In the genomic region with DNA sequence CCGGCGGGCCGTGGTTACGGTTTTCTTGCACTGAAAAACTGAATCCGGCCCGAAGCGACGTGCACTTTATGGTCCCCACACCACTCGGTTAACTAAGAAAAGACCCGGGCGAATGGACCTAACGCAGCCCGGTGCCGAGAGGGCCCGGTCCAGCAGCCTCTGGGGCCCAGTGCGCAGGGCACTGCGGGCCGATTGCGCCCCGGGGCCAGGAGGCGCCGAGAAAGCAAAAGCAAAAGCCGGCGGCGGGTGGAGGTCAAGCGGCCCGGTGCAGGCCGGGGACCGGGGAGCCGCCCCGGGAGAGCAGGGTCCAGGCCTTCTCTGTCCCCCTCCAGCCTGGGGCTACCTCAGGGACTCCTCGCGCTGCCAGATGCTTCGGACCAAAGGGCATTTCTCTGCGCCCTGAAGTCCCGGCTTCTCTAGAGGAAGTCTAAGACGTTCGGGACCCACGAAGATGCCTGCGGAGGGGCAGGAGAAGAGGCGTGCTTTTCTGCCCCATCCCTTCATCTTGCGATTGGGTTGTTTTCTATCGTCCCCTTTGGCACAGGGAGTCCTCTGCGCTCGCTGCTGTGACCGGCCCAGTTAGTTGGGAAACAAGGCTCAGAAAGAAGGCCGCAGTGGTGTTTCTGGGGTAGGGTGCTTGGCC, we compare ENCODE assay signal across 8 cellular contexts. TPM values are rescaled to one million over a fixed set of nuclear protein-coding genes. Genes with fewer than 3 reads are reported as not detected.
DNase-seq lines count a peak whose midpoint lies in the region; ATAC-seq and TF ChIP-seq lines count a peak whose summit lies in the region.

No MANE protein-coding gene starts in this region.

- H3K79me2 ChIP-seq in mammary epithelial cell (ENCODE audit: insufficient read depth, low read length) = no peaks in the 10 kb centered on the region

- no peaks in the 10 kb centered on the region for H3K36me3 ChIP-seq in H7 (replicated peaks; ENCODE audit: control insufficient read depth, insufficient read depth, low read length)
- H3K36me3 ChIP-seq in mammary epithelial cell (ENCODE audit: insufficient read depth, low read length) = no peaks in the 10 kb centered on the region
- no peaks in the 10 kb centered on the region for H3K36me3 ChIP-seq in liver (ENCODE audit: control insufficient read depth in 4 of 4, insufficient read depth in 3 of 4, low read depth in 1 of 4, low read length in 3 of 4)
- no peaks in the 10 kb centered on the region for H3K36me3 ChIP-seq in skeletal muscle satellite cell (ENCODE audit: insufficient read depth, low read length)

- TF ChIP-seq CTCF in mammary epithelial cell (conservative IDR thresholded peaks at IDR 0.05 in 1 of 2, IDR thresholded peaks at IDR 0.05 in 1 of 2; ENCODE audit: extremely low read depth in 1 of 2, insufficient read depth in 1 of 2, low read depth in 1 of 2, low read length in 2 of 2) (no peak), liver (IDR thresholded peaks at IDR 0.05; ENCODE audit: low read depth, low read length, missing input control) (no peak)

- ATAC-seq in HG03025 (IDR thresholded peaks at IDR 0.05; ENCODE audit: low FRiP score, unreplicated experiment) (no peak), HG02623 (IDR thresholded peaks at IDR 0.05; ENCODE audit: unreplicated experiment) (no peak)

- H2AFZ ChIP-seq in mammary epithelial cell (ENCODE audit: low read depth, low read length) = peak overlapping the region; percentile 36

- H4K20me1 ChIP-seq in mammary epithelial cell (ENCODE audit: insufficient read depth, low read length) = peaks cover 3% of the 10 kb centered on the region

- intact Hi-C loops in mammary epithelial cell (cut with micrococcal nuclease) = loop anchor here (10.0 kb wide), 1 partner anchor 1099 kb away; the partner anchor contains the start of gene DUSP22

- H3K9ac ChIP-seq in mammary epithelial cell (ENCODE audit: insufficient read depth, low read length) = no peak overlapping the region
- no peak overlapping the region for H3K9ac ChIP-seq in liver (ENCODE audit: low read depth in 1 of 2, low read length in 2 of 2)
- H3K9ac ChIP-seq in skeletal muscle satellite cell (ENCODE audit: low read depth, low read length) = no peak overlapping the region

- no TSS peak for BruUV-seq in mammary epithelial cell (replicated peaks; lab: Mats Ljungman, UMichigan)

- H3K27me3 ChIP-seq in H7 (ENCODE audit: control insufficient read depth, insufficient read depth, low read length) = peaks cover 91% of the 10 kb centered on the region
- peaks cover 46% of the 10 kb centered on the region for H3K27me3 ChIP-seq in mammary epithelial cell (ENCODE audit: insufficient read depth, low read length)
- H3K27me3 ChIP-seq in liver (ENCODE audit: control insufficient read depth in 4 of 4, insufficient read depth in 4 of 4, low read length in 3 of 4) = peaks cover 3 to 37% (median 27%) of the 10 kb centered on the region in 4 donors
- peaks cover 81% of the 10 kb centered on the region for H3K27me3 ChIP-seq in skeletal muscle satellite cell (ENCODE audit: control insufficient read depth, insufficient read depth, low read length)

- H3K27ac ChIP-seq in mammary epithelial cell (ENCODE audit: insufficient read depth, low read depth, low read length) = no peak overlapping the region
- H3K27ac ChIP-seq in liver (ENCODE audit: low read depth in 1 of 2, low read length in 2 of 2) = no peak overlapping the region

- H3K4me2 ChIP-seq in mammary epithelial cell (ENCODE audit: insufficient read depth, low read depth, low read length) (peak overlapping the region; percentile 65), skeletal muscle satellite cell (ENCODE audit: low read length) (peak overlapping the region; percentile 63)

- no peak for TF ChIP-seq RAD21 in liver (IDR thresholded peaks at IDR 0.05)

- CTCF ChIA-PET in mammary epithelial cell (lab: Charles Lee; ENCODE audit: low non-redundant PET) = no interaction called here

- in situ Hi-C loops in mammary epithelial cell (cut with MboI; ENCODE audit: low sequenced_read_pairs in 2 of 2) = loop anchor here in 1 of 2 donors (25.0 kb wide), 1 partner anchor 806 kb away; no protein-coding TSS in a partner anchor

- WGBS in mammary epithelial cell (ENCODE audit: low coverage, missing lambda C conversion rate) = 6% methylated on average over 25 of the region's 47 CpGs
- WGBS in liver = 10% methylated on average over 47 of the region's 47 CpGs

- H3K9me3 ChIP-seq in mammary epithelial cell (replicated peaks; ENCODE audit: insufficient read depth, low read length) (no peaks in the 10 kb centered on the region), liver (ENCODE audit: control insufficient read depth in 4 of 4, low read length in 3 of 4) (no peaks in the 10 kb centered on the region), skeletal muscle satellite cell (replicated peaks; ENCODE audit: low read length) (no peaks in the 10 kb centered on the region)

- peak; percentile 77 for DNase-seq in H7
- DNase-seq in mammary epithelial cell = no peak
- no peak for DNase-seq in pons (ENCODE audit: low spot score)
- DNase-seq in GM19238 (ENCODE audit: insufficient read length, low spot score) = no peak

- dilution Hi-C loops in mammary epithelial cell (cut with HindIII; ENCODE audit: low sequenced_read_pairs) = no loop called here

- no peak overlapping the region for H3K4me3 ChIP-seq in H7 (ENCODE audit: insufficient read depth, low read depth, low read length)
- peak overlapping the region in 1 of 3 experiments; percentile 24 for H3K4me3 ChIP-seq in mammary epithelial cell (replicated peaks in 1 of 3; ENCODE audit: insufficient read depth in 1 of 3, low read depth in 2 of 3, low read length in 3 of 3)
- peak overlapping the region in 2 of 3 donors; percentile 38 to 48 for H3K4me3 ChIP-seq in liver (ENCODE audit: low read depth in 1 of 3, low read length in 3 of 3)
- H3K4me3 ChIP-seq in skeletal muscle satellite cell (ENCODE audit: low read length) = no peak overlapping the region

- H3K4me1 ChIP-seq in mammary epithelial cell (ENCODE audit: insufficient read depth, low read length) (peaks cover 15% of the 10 kb centered on the region), liver (ENCODE audit: control insufficient read depth in 4 of 4, insufficient read depth in 4 of 4, low read length in 3 of 4) (peaks cover 16 to 30% (median 22%) of the 10 kb centered on the region in 4 donors), skeletal muscle satellite cell (ENCODE audit: control insufficient read depth, insufficient read depth, low read length) (peaks cover 9% of the 10 kb centered on the region)

TF ChIP-seq in liver, 16 proteins besides CTCF, POLR2A, EP300 and RAD21 (continues in another document):
- TF ChIP-seq SP1 (IDR thresholded peaks at IDR 0.05) = no peak
- TF ChIP-seq HNF4A (conservative IDR thresholded peaks at IDR 0.05) = no peak
- no peak for TF ChIP-seq YY1 (IDR thresholded peaks at IDR 0.05)
- no peak for TF ChIP-seq ATF3 (IDR thresholded peaks at IDR 0.05)
- no peak for TF ChIP-seq ZBTB33 (IDR thresholded peaks at IDR 0.05)
- TF ChIP-seq EGR1 (IDR thresholded peaks at IDR 0.05; ENCODE audit: low read depth in 2 of 2) = no peak
- TF ChIP-seq REST (IDR thresholded peaks at IDR 0.05) = no peak
- TF ChIP-seq HNF4G (IDR thresholded peaks at IDR 0.05) = no peak
- no peak for TF ChIP-seq RXRA (IDR thresholded peaks at IDR 0.05)
- TF ChIP-seq JUND (IDR thresholded peaks at IDR 0.05) = no peak
- no peak for TF ChIP-seq FOXA1 (IDR thresholded peaks at IDR 0.05)

RNA-seq across cellular contexts. Expression of gene FOXF2, which starts 4.4 kb away (rescaled TPM):
- total RNA-seq in H7 (2014; rRNA removed; shearing (Covaris generic)) = 0.52 and 0.89 TPM in 2 replicates
- total RNA-seq in mammary epithelial cell (not detected), liver (under 1 TPM in 1 of 2 donors, not detected in 1; 0.05 TPM)
- polyA plus RNA-seq in mammary epithelial cell (0.15 TPM), liver (not detected)
- polyA minus RNA-seq in mammary epithelial cell = not detected
- total RNA-seq in skeletal muscle satellite cell (2012; rRNA removed) = 2.3 and 4.4 TPM in 2 replicates

Comparison
In these comparisons a context has a peak if more than half of its experiments do, and no peak if none do; other contexts are left out.
1. H3K4me3 ChIP-seq: peak in liver (2 of 3); none in H7 (single experiment) and skeletal muscle satellite cell (single experiment).